18 cellular contexts compared by ENCODE assay signal in the genomic region with DNA sequence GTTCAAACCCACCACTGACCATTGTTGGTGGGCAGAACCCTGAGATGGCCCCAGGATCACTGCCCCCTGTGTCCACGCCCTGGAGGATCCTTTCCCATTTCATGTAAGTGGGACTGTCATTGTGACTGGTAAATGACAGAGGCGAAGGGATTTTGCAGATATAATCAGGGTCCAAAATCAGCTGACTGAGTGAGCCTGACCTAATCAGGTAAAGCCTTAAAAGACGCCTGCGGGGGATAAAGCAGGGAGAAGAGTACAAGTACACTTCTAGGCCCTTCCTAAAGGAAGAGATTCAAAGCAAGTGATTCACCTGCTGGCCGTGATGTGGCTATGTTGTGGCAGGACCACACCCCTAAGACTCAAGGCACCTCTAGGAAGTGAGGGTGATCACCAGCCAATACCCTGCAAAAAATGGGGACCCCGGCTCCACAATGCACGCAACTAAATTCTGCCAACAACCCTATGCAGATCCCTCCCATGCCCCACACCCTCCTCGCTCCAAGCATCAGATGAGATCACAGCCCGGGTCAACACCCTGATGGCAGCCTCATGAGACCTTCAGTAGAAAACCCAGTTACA. TPM values are rescaled to one million over a fixed set of nuclear protein-coding genes. Genes with fewer than 3 reads are reported as not detected.
DNase-seq lines count a peak whose midpoint lies in the region; ATAC-seq and TF ChIP-seq lines count a peak whose summit lies in the region.
"Had no signal": no experiment of that assay in that cellular context is flagged by ENCODE, and none has a peak within 500 bp of the region (broad histone marks: within the 10 kb centered on the region; RNA-seq: fewer than 3 reads in every experiment).

No MANE protein-coding gene starts in this region.

- H3K36me3 Mint-ChIP-seq in stimulated activated naive CD8-positive, alpha-beta T cell treated with anti-CD3 and anti-CD28 coated beads, Interleukin-15, Interleukin-2, amounts not matched to agents 100 ng/mL and 50 ng/mL, for 24 hours (ENCODE audit: low read depth) = peaks cover 47% of the 10 kb centered on the region
- peaks cover 31% of the 10 kb centered on the region for H3K36me3 Mint-ChIP-seq in activated B cell treated with CpG ODN at 0.5 μM for 24 hours (ENCODE audit: low read depth)

- no peaks in the 10 kb centered on the region for H3K27me3 Mint-ChIP-seq in stimulated activated naive CD8-positive, alpha-beta T cell treated with anti-CD3 and anti-CD28 coated beads, Interleukin-15, Interleukin-2, amounts not matched to agents 100 ng/mL and 50 ng/mL, for 24 hours
- H3K27me3 Mint-ChIP-seq in activated B cell treated with CpG ODN at 0.5 μM for 24 hours = no peaks in the 10 kb centered on the region

- no peak for DNase-seq in stimulated activated naive CD8-positive, alpha-beta T cell treated with anti-CD3 and anti-CD28 coated beads, Interleukin-15, Interleukin-2, amounts not matched to agents 100 U/mL and 50 U/mL, for 24 hours
- DNase-seq in activated B cell treated with CpG ODN at 0.5 μM for 24 hours = no peak
- DNase-seq in epithelial cell of esophagus (ENCODE audit: low read depth) = peak; percentile 9
- DNase-seq in DMS153 treated with DMSO at 0.1 percent for 48 hours (lab: John Stamatoyannopoulos, UW; ENCODE audit: unreplicated experiment) = no peak
- DNase-seq in Right ventricle myocardium superior = no peak
- DNase-seq: activated CD4-positive, alpha-beta T cell treated with anti-CD3 and anti-CD28 coated beads, Interleukin-2, amount 50 U/mL, for 48 hours; anterior cingulate cortex; cerebellar nuclear complex; effector CD8-positive, alpha-beta T cell; GM23248; left ventricle myocardium inferior; NCI-H1092; NCI-H2081; NCI-H510A treated with DMSO at 0.1 percent for 48 hours; right cardiac atrium; thyroid gland had no signal

- no peak overlapping the region for H3K4me3 Mint-ChIP-seq in stimulated activated naive CD8-positive, alpha-beta T cell treated with anti-CD3 and anti-CD28 coated beads, Interleukin-15, Interleukin-2, amounts not matched to agents 100 ng/mL and 50 ng/mL, for 24 hours
- peak overlapping the region; percentile 20 for H3K4me3 Mint-ChIP-seq in activated B cell treated with CpG ODN at 0.5 μM for 24 hours

- no peak overlapping the region for H3K4me3 ChIP-seq in epithelial cell of esophagus (ENCODE audit: low read length)
- H3K4me3 ChIP-seq: GM23248, left ventricle myocardium inferior, thyroid gland had no signal

- CTCF ChIA-PET in activated B cell treated with CpG ODN at 0.5 μM for 24 hours (lab: Charles Lee) = no interaction called here

- H3K27ac Mint-ChIP-seq in stimulated activated naive CD8-positive, alpha-beta T cell treated with anti-CD3 and anti-CD28 coated beads, Interleukin-15, Interleukin-2, amounts not matched to agents 100 ng/mL and 50 ng/mL, for 24 hours = peak overlapping the region; percentile 59
- H3K27ac Mint-ChIP-seq in activated B cell treated with CpG ODN at 0.5 μM for 24 hours = peak overlapping the region; percentile 89

- no peak for ATAC-seq in stimulated activated naive CD8-positive, alpha-beta T cell treated with anti-CD3 and anti-CD28 coated beads, Interleukin-15, Interleukin-2, amounts not matched to agents 100 U/mL and 50 U/mL, for 24 hours
- ATAC-seq in activated B cell treated with CpG ODN at 0.5 μM for 24 hours (ENCODE audit: low read depth) (no peak), GM19035 (IDR thresholded peaks at IDR 0.05; ENCODE audit: unreplicated experiment) (no peak), Right ventricle myocardium superior (ENCODE audit: poor library complexity) (no peak)
- ATAC-seq: right cardiac atrium had no signal

- no peak for TF ChIP-seq CTCF in activated B cell treated with CpG ODN at 0.5 μM for 24 hours (IDR thresholded peaks at IDR 0.05)
- no peak for TF ChIP-seq CTCF in epithelial cell of esophagus (IDR thresholded peaks at IDR 0.05; ENCODE audit: insufficient read depth, low read depth, low read length, missing control alignments)

- POLR2A ChIA-PET in activated B cell treated with CpG ODN at 0.5 μM for 24 hours (lab: Charles Lee) = no interaction called here

- intact Hi-C loops in activated B cell treated with CpG ODN at 0.5 μM for 24 hours (cut with micrococcal nuclease) (no loop called here), Right ventricle myocardium superior (cut with DNase I) (no loop called here)

- peaks cover 8% of the 10 kb centered on the region for H3K4me1 Mint-ChIP-seq in stimulated activated naive CD8-positive, alpha-beta T cell treated with anti-CD3 and anti-CD28 coated beads, Interleukin-15, Interleukin-2, amounts not matched to agents 100 ng/mL and 50 ng/mL, for 24 hours (ENCODE audit: low read depth)
- peaks cover 7% of the 10 kb centered on the region for H3K4me1 Mint-ChIP-seq in activated B cell treated with CpG ODN at 0.5 μM for 24 hours

- no peaks in the 10 kb centered on the region for H3K9me3 Mint-ChIP-seq in stimulated activated naive CD8-positive, alpha-beta T cell treated with anti-CD3 and anti-CD28 coated beads, Interleukin-15, Interleukin-2, amounts not matched to agents 100 ng/mL and 50 ng/mL, for 24 hours
- H3K9me3 Mint-ChIP-seq in activated B cell treated with CpG ODN at 0.5 μM for 24 hours = no peaks in the 10 kb centered on the region

RNA-seq across cellular contexts. Expression of a gene that starts 11.4 kb away (rescaled TPM):
- total RNA-seq in activated B cell treated with CpG ODN at 0.5 μM for 24 hours (65.0 and 71.4 TPM in 2 replicates), Right ventricle myocardium superior (10.3 TPM)
